Comparison of ENCODE assay signal across 12 cellular contexts in the genomic region with DNA sequence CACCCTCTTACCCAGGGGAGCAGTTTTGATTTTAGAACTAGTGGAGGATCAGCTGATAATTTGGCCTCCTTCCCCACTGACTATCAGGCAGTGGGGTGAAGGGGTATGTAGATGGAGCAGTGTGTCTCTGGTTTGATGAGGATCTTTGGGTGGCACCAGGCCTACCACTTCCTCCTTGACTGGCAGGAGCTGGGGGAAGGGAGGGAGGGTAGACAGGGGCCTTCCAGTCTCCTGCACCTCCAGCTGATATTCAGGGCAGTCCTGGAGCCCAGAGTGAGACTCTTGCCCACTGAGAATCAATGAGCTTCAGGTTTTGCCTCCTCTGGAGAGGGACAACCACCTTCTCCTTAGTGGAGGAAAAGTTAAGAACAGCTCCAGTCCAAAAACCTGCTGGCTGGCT. TPM values are rescaled to one million over a fixed set of nuclear protein-coding genes. Genes with fewer than 3 reads are reported as not detected.
DNase-seq lines count a peak whose midpoint lies in the region; ATAC-seq and TF ChIP-seq lines count a peak whose summit lies in the region.
"Had no signal": no experiment of that assay in that cellular context is flagged by ENCODE, and none has a peak within 500 bp of the region (broad histone marks: within the 10 kb centered on the region; RNA-seq: fewer than 3 reads in every experiment).

No MANE protein-coding gene starts in this region.

- peaks cover 68% of the 10 kb centered on the region for H3K4me1 Mint-ChIP-seq in activated CD4-positive, alpha-beta T cell treated with anti-CD3 and anti-CD28 coated beads for 36 hours
- peaks cover 59% of the 10 kb centered on the region for H3K4me1 Mint-ChIP-seq in T-helper 2 cell treated with Interferon-gamma antibody and Interleukin-4, amounts not matched to agents 5 μg/mL and 100 μg/mL, for 36 hours (ENCODE audit: low read depth)

- H3K4me1 ChIP-seq in colonic mucosa: peaks cover 4% of the 10 kb centered on the region
- peaks cover 4% of the 10 kb centered on the region for H3K4me1 ChIP-seq in ovary (ENCODE audit: insufficient read depth)
- H3K4me1 ChIP-seq: A549 had no signal

- TF ChIP-seq EP300 in ovary (IDR thresholded peaks at IDR 0.05): no peak

- no peaks in the 10 kb centered on the region for H3K36me3 ChIP-seq in colonic mucosa
- no peaks in the 10 kb centered on the region for H3K36me3 ChIP-seq in ovary
- H3K36me3 ChIP-seq: thyroid gland had no signal

- no peaks in the 10 kb centered on the region for H3K27me3 Mint-ChIP-seq in activated CD4-positive, alpha-beta T cell treated with anti-CD3 and anti-CD28 coated beads for 36 hours
- no peaks in the 10 kb centered on the region for H3K27me3 Mint-ChIP-seq in T-helper 2 cell treated with Interferon-gamma antibody and Interleukin-4, amounts not matched to agents 5 μg/mL and 100 μg/mL, for 36 hours (ENCODE audit: low read depth)

- peak; percentile 58 for DNase-seq in activated CD4-positive, alpha-beta T cell treated with anti-CD3 and anti-CD28 coated beads for 36 hours
- DNase-seq in activated CD4-positive, alpha-beta T cell treated with anti-CD3 and anti-CD28 coated beads, Interleukin-2, amount 50 U/mL, for 48 hours: no peak
- no peak for DNase-seq in T-helper 2 cell treated with Interferon-gamma antibody and Interleukin-4, amounts not matched to agents 5 μg/mL and 100 μg/mL, for 36 hours (ENCODE audit: low spot score)
- DNase-seq in colonic mucosa: no peak
- peak; percentile 42 for DNase-seq in stimulated activated naive CD8-positive, alpha-beta T cell treated with anti-CD3 and anti-CD28 coated beads, Interleukin-15, Interleukin-2, amounts not matched to agents 100 U/mL and 50 U/mL, for 24 hours
- no peak for DNase-seq in ovary
- no peak for DNase-seq in stimulated activated CD4-positive, alpha-beta T cell treated with anti-CD3 and anti-CD28 coated beads, Interleukin-1b, Interleukin-23, amount 100 ng/mL, for 48 hours
- DNase-seq in NCI-H1930 (lab: John Stamatoyannopoulos, UW): no peak
- DNase-seq: NCI-H2227 treated with DMSO at 0.1 percent for 48 hours, thyroid gland had no signal

- H3K27ac ChIP-seq in colonic mucosa: peak overlapping the region; percentile 14
- H3K27ac ChIP-seq in ovary: no peak overlapping the region
- H3K27ac ChIP-seq: A549, thyroid gland had no signal

- peak overlapping the region; percentile 96 for H3K27ac Mint-ChIP-seq in activated CD4-positive, alpha-beta T cell treated with anti-CD3 and anti-CD28 coated beads for 36 hours
- H3K27ac Mint-ChIP-seq in T-helper 2 cell treated with Interferon-gamma antibody and Interleukin-4, amounts not matched to agents 5 μg/mL and 100 μg/mL, for 36 hours: peak overlapping the region; percentile 97

- POLR2A ChIA-PET in activated CD4-positive, alpha-beta T cell treated with anti-CD3 and anti-CD28 coated beads for 36 hours (lab: Charles Lee): interaction anchor here (1.1 to 1.4 kb wide), 4 partner anchors 11 to 173 kb away, joined by 3 to 5 read pairs (median 4); no protein-coding TSS in a partner anchor

- H3K27me3 ChIP-seq in colonic mucosa (no peaks in the 10 kb centered on the region), ovary (no peaks in the 10 kb centered on the region)
- H3K27me3 ChIP-seq: thyroid gland had no signal

- H3K4me3 Mint-ChIP-seq in activated CD4-positive, alpha-beta T cell treated with anti-CD3 and anti-CD28 coated beads for 36 hours: peak overlapping the region; percentile 89
- H3K4me3 Mint-ChIP-seq in T-helper 2 cell treated with Interferon-gamma antibody and Interleukin-4, amounts not matched to agents 5 μg/mL and 100 μg/mL, for 36 hours: peak overlapping the region; percentile 89

- no peak for TF ChIP-seq POLR2A in ovary (IDR thresholded peaks at IDR 0.05)

- H3K4me3 ChIP-seq in colonic mucosa (no peak overlapping the region), ovary (no peak overlapping the region)
- H3K4me3 ChIP-seq: A549, thyroid gland had no signal

- H3K9me3 Mint-ChIP-seq in activated CD4-positive, alpha-beta T cell treated with anti-CD3 and anti-CD28 coated beads for 36 hours (ENCODE audit: low read depth): no peaks in the 10 kb centered on the region
- H3K9me3 Mint-ChIP-seq in T-helper 2 cell treated with Interferon-gamma antibody and Interleukin-4, amounts not matched to agents 5 μg/mL and 100 μg/mL, for 36 hours: no peaks in the 10 kb centered on the region

- no peak for ATAC-seq in activated CD4-positive, alpha-beta T cell treated with anti-CD3 and anti-CD28 coated beads for 36 hours
- ATAC-seq in stimulated activated naive CD8-positive, alpha-beta T cell treated with anti-CD3 and anti-CD28 coated beads, Interleukin-15, Interleukin-2, amounts not matched to agents 100 U/mL and 50 U/mL, for 24 hours: no peak
- ATAC-seq: A549 had no signal

- H3K9me3 ChIP-seq in colonic mucosa (no peaks in the 10 kb centered on the region), ovary (no peaks in the 10 kb centered on the region)
- H3K9me3 ChIP-seq: A549, thyroid gland had no signal

- H3K9ac ChIP-seq in colonic mucosa (ENCODE audit: low read depth in 2 of 2, low read length in 2 of 2): no peak overlapping the region

- peaks cover 28% of the 10 kb centered on the region for H3K36me3 Mint-ChIP-seq in activated CD4-positive, alpha-beta T cell treated with anti-CD3 and anti-CD28 coated beads for 36 hours (ENCODE audit: low read depth)
- peaks cover 54% of the 10 kb centered on the region for H3K36me3 Mint-ChIP-seq in T-helper 2 cell treated with Interferon-gamma antibody and Interleukin-4, amounts not matched to agents 5 μg/mL and 100 μg/mL, for 36 hours (ENCODE audit: low read depth)

- intact Hi-C loops in activated CD4-positive, alpha-beta T cell treated with anti-CD3 and anti-CD28 coated beads for 36 hours (cut with DNase I, micrococcal nuclease): loop anchor here in 1 of 2 experiments (5.0 to 10.0 kb wide), 2 partner anchors 414 to 824 kb away; a partner anchor contains a TSS
- intact Hi-C loops in colonic mucosa (cut with DNase I): no loop called here
- intact Hi-C loops in ovary (cut with DNase I): no loop called here

- CTCF ChIA-PET in activated CD4-positive, alpha-beta T cell treated with anti-CD3 and anti-CD28 coated beads for 36 hours (lab: Charles Lee): interaction anchor here (0.9 to 13.9 kb wide), 7 partner anchors 11 to 149 kb away, joined by 3 to 277 read pairs (median 4); no protein-coding TSS in a partner anchor

- no peak for TF ChIP-seq CTCF in colonic mucosa (IDR thresholded peaks at IDR 0.05)
- TF ChIP-seq CTCF in ovary (IDR thresholded peaks at IDR 0.05): no peak

RNA-seq across cellular contexts. Expression of a gene that starts 3.2 kb away (rescaled TPM):
- 10 to 100 TPM; 74.1 to 86.6 TPM for total RNA-seq in activated CD4-positive, alpha-beta T cell treated with anti-CD3 and anti-CD28 coated beads for 36 hours
- total RNA-seq in colonic mucosa (10 to 100 TPM in 1 of 2 donors, 1 to 10 TPM in 1; 8.1 to 12.5 TPM), ovary (1 to 10 TPM; 2.3 to 6.6 (median 3.1) TPM)
- polyA plus RNA-seq in ovary: 1 to 10 TPM; 1.5 to 2.7 TPM
- total RNA-seq: myocyte had no signal

RNA-seq across cellular contexts. Expression of a gene that starts 41.3 kb away (rescaled TPM):
- 10 to 100 TPM; 35.2 to 40.1 TPM for total RNA-seq in activated CD4-positive, alpha-beta T cell treated with anti-CD3 and anti-CD28 coated beads for 36 hours
- total RNA-seq in colonic mucosa (10 to 100 TPM; 20.3 to 33.8 TPM), ovary (10 to 100 TPM; 36.0 to 55.0 (median 47.9) TPM)
- polyA plus RNA-seq in ovary: 10 to 100 TPM; 17.0 to 33.8 TPM

RNA-seq across cellular contexts. Expression of a gene that starts 41.5 kb away (rescaled TPM):
- total RNA-seq in activated CD4-positive, alpha-beta T cell treated with anti-CD3 and anti-CD28 coated beads for 36 hours: 10 to 100 TPM; 16.5 to 19.2 TPM
- total RNA-seq in colonic mucosa (10 to 100 TPM; 38.1 to 41.8 TPM), ovary (10 to 100 TPM in 6 of 7 donors, 1 to 10 TPM in 1; 7.9 to 55.9 (median 25.9) TPM)
- 10 to 100 TPM in 1 of 2 donors, 1 to 10 TPM in 1; 8.2 to 22.3 TPM for polyA plus RNA-seq in ovary

Comparison
In these comparisons a context has a peak if more than half of its experiments do, and no peak if none do; other contexts are left out.
1. DNase-seq: peak in activated CD4-positive, alpha-beta T cell treated with anti-CD3 and anti-CD28 coated beads for 36 hours (single experiment) and stimulated activated naive CD8-positive, alpha-beta T cell treated with anti-CD3 and anti-CD28 coated beads, Interleukin-15, Interleukin-2, amounts not matched to agents 100 U/mL and 50 U/mL, for 24 hours (single experiment); none in activated CD4-positive, alpha-beta T cell treated with anti-CD3 and anti-CD28 coated beads, Interleukin-2, amount 50 U/mL, for 48 hours (0 of 2), T-helper 2 cell treated with Interferon-gamma antibody and Interleukin-4, amounts not matched to agents 5 μg/mL and 100 μg/mL, for 36 hours (single experiment), colonic mucosa (single experiment), ovary (0 of 5), stimulated activated CD4-positive, alpha-beta T cell treated with anti-CD3 and anti-CD28 coated beads, Interleukin-1b, Interleukin-23, amount 100 ng/mL, for 48 hours (single experiment) and NCI-H1930 (0 of 2).
2. RNA of a gene that starts 3.2 kb away (total RNA-seq): 74.1 to 86.6 TPM in activated CD4-positive, alpha-beta T cell treated with anti-CD3 and anti-CD28 coated beads for 36 hours; 8.1 to 12.5 TPM in colonic mucosa and 2.3 to 6.6 TPM in ovary; every median in the first group is over 4 times any median in the second.